ENCODE assay signal across 1 cellular context in genomic region chr6:73610444-73611275, GRCh38.
TF ChIP-seq lines count a peak whose summit lies in the region.

No MANE protein-coding gene starts in this region.

TF ChIP-seq in GM23338, 12 proteins besides CTCF, POLR2A, EP300 and RAD21 (continued from another document):
- TF ChIP-seq ZNF462 (CRISPR knock-in tag; IDR thresholded peaks at IDR 0.05) (no peak), CREB1 (CRISPR knock-in tag; IDR thresholded peaks at IDR 0.05; ENCODE audit: low read depth) (no peak), POLR2AphosphoS5 (IDR thresholded peaks at IDR 0.05; ENCODE audit: low read depth) (no peak), EZH2phosphoT487 (IDR thresholded peaks at IDR 0.05; ENCODE audit: unreplicated experiment) (no peak), REST (IDR thresholded peaks at IDR 0.05; ENCODE audit: unreplicated experiment) (no peak), ZNF114 (CRISPR knock-in tag; IDR thresholded peaks at IDR 0.05) (no peak)
